Comparison of ENCODE assay signal across 17 cellular contexts in the genomic region with DNA sequence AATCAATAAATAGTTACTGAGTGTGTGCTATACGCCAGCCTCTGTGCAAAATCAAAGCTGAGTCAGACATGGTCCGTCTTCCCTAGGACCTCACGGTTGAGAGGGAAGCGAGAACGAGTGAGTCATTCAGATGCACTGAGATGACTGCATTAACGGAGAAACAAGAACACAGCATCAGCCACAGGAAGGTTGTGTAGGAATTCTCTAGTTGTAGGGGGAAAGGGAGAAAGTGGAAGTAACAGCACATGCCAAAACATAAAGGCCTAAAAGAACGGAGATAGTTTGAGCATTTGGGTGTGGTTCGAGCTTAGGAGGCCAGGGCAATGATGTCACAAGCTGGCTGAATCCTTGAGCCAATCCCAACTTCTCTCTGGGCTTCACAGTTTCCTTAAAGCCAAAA.
DNase-seq lines count a peak whose midpoint lies in the region; ATAC-seq, FAIRE-seq and TF ChIP-seq lines count a peak whose summit lies in the region.
"Had no signal": no experiment of that assay in that cellular context is flagged by ENCODE, and none has a peak within 500 bp of the region (broad histone marks: within the 10 kb centered on the region; RNA-seq: fewer than 3 reads in every experiment).

No MANE protein-coding gene starts in this region.

- no peaks in the 10 kb centered on the region for H3K79me1 ChIP-seq in mesendoderm (ENCODE audit: low read length)

- H2AK5ac ChIP-seq in mesendoderm (ENCODE audit: low read length), result no peak overlapping the region

- no peak overlapping the region for H2BK5ac ChIP-seq in mesendoderm (ENCODE audit: low read length)

- TF ChIP-seq RAD21 in GM12878 (IDR thresholded peaks at IDR 0.05; ENCODE audit: insufficient read depth, low read depth, low read length), result no peak

- SMC1A ChIA-PET in GM12878 (lab: Charles Lee; ENCODE audit: uncharacterized antibody, unreplicated experiment), result no interaction called here

- TF ChIP-seq CTCF in GM12878 (IDR thresholded peaks at IDR 0.05 in 2 of 3, conservative IDR thresholded peaks at IDR 0.05 in 1 of 3; ENCODE audit: control insufficient read depth in 2 of 3, extremely low read depth in 1 of 3, insufficient read depth in 1 of 3, low read depth in 3 of 3, low read length in 3 of 3), result no peak

- no peak overlapping the region for H3K27ac Mint-ChIP-seq in activated CD4-positive, alpha-beta T cell treated with anti-CD3 and anti-CD28 coated beads, Interleukin-2, amount 10 ng/mL, durations not matched to agents 7 days and 5 days
- H3K27ac Mint-ChIP-seq: activated T-helper 2 cell treated with anti-CD3 and anti-CD28 coated beads, Interferon-gamma antibody, Interleukin-2, Interleukin-4, amounts not matched to agents 10 μg/mL and 5 μg/mL and 100 μg/mL, durations not matched to agents 14 hours and 24 hours and 36 hours; stimulated activated naive CD8-positive, alpha-beta T cell treated with anti-CD3 and anti-CD28 coated beads, Interleukin-15, Interleukin-2, amounts not matched to agents 100 ng/mL and 50 ng/mL, for 24 hours; T-cell had no signal

- no peak overlapping the region for H2BK120ac ChIP-seq in mesendoderm (ENCODE audit: low read depth, low read length)

- H3K27ac ChIP-seq in GM12878 (ENCODE audit: control insufficient read depth, insufficient read depth), result no peak overlapping the region
- H3K27ac ChIP-seq in mesendoderm (ENCODE audit: low read depth, low read length), result no peak overlapping the region
- H3K27ac ChIP-seq: KMS-11 had no signal

- H3K4me3 Mint-ChIP-seq in activated CD4-positive, alpha-beta T cell treated with anti-CD3 and anti-CD28 coated beads, Interleukin-2, amount 10 ng/mL, durations not matched to agents 7 days and 5 days, result no peak overlapping the region
- H3K4me3 Mint-ChIP-seq: stimulated activated naive CD8-positive, alpha-beta T cell treated with anti-CD3 and anti-CD28 coated beads, Interleukin-15, Interleukin-2, amounts not matched to agents 100 ng/mL and 50 ng/mL, for 24 hours; T-cell had no signal

- no peaks in the 10 kb centered on the region for H3K9me3 Mint-ChIP-seq in activated CD4-positive, alpha-beta T cell treated with anti-CD3 and anti-CD28 coated beads, Interleukin-2, amount 10 ng/mL, durations not matched to agents 7 days and 5 days
- H3K9me3 Mint-ChIP-seq: activated T-helper 2 cell treated with anti-CD3 and anti-CD28 coated beads, Interferon-gamma antibody, Interleukin-2, Interleukin-4, amounts not matched to agents 10 μg/mL and 5 μg/mL and 100 μg/mL, durations not matched to agents 14 hours and 24 hours and 36 hours had no signal

- TF ChIP-seq EP300 in GM12878 (IDR thresholded peaks at IDR 0.05; ENCODE audit: borderline replicate concordance in 1 of 2, control insufficient read depth in 1 of 2, low read depth in 2 of 2, low read length in 2 of 2), result no peak

- POLR2A ChIA-PET in GM12878 (lab: Charles Lee), result no interaction called here
- POLR2A ChIA-PET in activated CD4-positive, alpha-beta T cell treated with anti-CD3 and anti-CD28 coated beads, Interleukin-2, amount 10 ng/mL, durations not matched to agents 7 days and 5 days (lab: Charles Lee), result no interaction called here

- no peaks in the 10 kb centered on the region for H4K20me1 ChIP-seq in GM12878 (ENCODE audit: control insufficient read depth, insufficient read depth)

- no peak overlapping the region for H3K56ac ChIP-seq in mesendoderm (ENCODE audit: low read length)

- H3K9me3 ChIP-seq in GM12878 (replicated peaks; ENCODE audit: control insufficient read depth, insufficient read depth, low read length), result no peaks in the 10 kb centered on the region

- H3K79me2 ChIP-seq in GM12878 (ENCODE audit: control insufficient read depth, insufficient read depth, low read length) (no peaks in the 10 kb centered on the region), mesendoderm (ENCODE audit: control insufficient read depth, insufficient read depth, low read length) (no peaks in the 10 kb centered on the region)

- no peak overlapping the region for H4K8ac ChIP-seq in mesendoderm (ENCODE audit: low read depth, low read length)

- no peak overlapping the region for H3K9ac ChIP-seq in GM12878 (ENCODE audit: control insufficient read depth, insufficient read depth, low read length)
- no peak overlapping the region for H3K9ac ChIP-seq in mesendoderm (ENCODE audit: low read length)
- H3K9ac ChIP-seq: KMS-11 had no signal

- intact Hi-C loops in GM12878 (cut with micrococcal nuclease; ENCODE audit: unreplicated experiment), result no loop called here

- H3K36me3 ChIP-seq in GM12878 (ENCODE audit: control insufficient read depth in 2 of 2, insufficient read depth in 2 of 2, low read length in 1 of 2), result no peaks in the 10 kb centered on the region
- H3K36me3 ChIP-seq in mesendoderm (ENCODE audit: control insufficient read depth, insufficient read depth, low read length), result no peaks in the 10 kb centered on the region

- H3K36me3 Mint-ChIP-seq in activated CD4-positive, alpha-beta T cell treated with anti-CD3 and anti-CD28 coated beads, Interleukin-2, amount 10 ng/mL, durations not matched to agents 7 days and 5 days (ENCODE audit: low read depth), result no peaks in the 10 kb centered on the region
- H3K36me3 Mint-ChIP-seq: T-cell had no signal

- CTCF ChIA-PET in GM12878 (lab: Yijun Ruan, JAX), result no interaction called here
- CTCF ChIA-PET in activated CD4-positive, alpha-beta T cell treated with anti-CD3 and anti-CD28 coated beads, Interleukin-2, amount 10 ng/mL, durations not matched to agents 7 days and 5 days (lab: Charles Lee), result no interaction called here

- H2BK15ac ChIP-seq in mesendoderm (replicated peaks; ENCODE audit: low read depth), result no peak overlapping the region

- H3K4me2 ChIP-seq in GM12878 (ENCODE audit: control insufficient read depth, insufficient read depth) (no peak overlapping the region), mesendoderm (ENCODE audit: low read length) (no peak overlapping the region)
- H3K4me2 ChIP-seq: KMS-11 had no signal

- no peaks in the 10 kb centered on the region for H3K4me1 ChIP-seq in GM12878 (ENCODE audit: control insufficient read depth, insufficient read depth, low read length)
- H3K4me1 ChIP-seq in mesendoderm (ENCODE audit: control insufficient read depth, low read depth, low read length), result no peaks in the 10 kb centered on the region

- no peak for FAIRE-seq in GM12878 (lab: Jason Lieb, UNC)
- FAIRE-seq: endometrium, G401.6 had no signal

- H3K4me1 Mint-ChIP-seq in activated CD4-positive, alpha-beta T cell treated with anti-CD3 and anti-CD28 coated beads, Interleukin-2, amount 10 ng/mL, durations not matched to agents 7 days and 5 days, result no peaks in the 10 kb centered on the region
- H3K4me1 Mint-ChIP-seq: T-cell had no signal

- no peak overlapping the region for H4K5ac ChIP-seq in mesendoderm (ENCODE audit: low read length)

- no peaks in the 10 kb centered on the region for H3K27me3 Mint-ChIP-seq in activated CD4-positive, alpha-beta T cell treated with anti-CD3 and anti-CD28 coated beads, Interleukin-2, amount 10 ng/mL, durations not matched to agents 7 days and 5 days
- H3K27me3 Mint-ChIP-seq: stimulated activated naive CD8-positive, alpha-beta T cell treated with anti-CD3 and anti-CD28 coated beads, Interleukin-15, Interleukin-2, amounts not matched to agents 100 ng/mL and 50 ng/mL, for 24 hours; T-cell had no signal

- 2% methylated on average over 8 of the region's 8 CpGs for WGBS in GM12878 (ENCODE audit: insufficient coverage, insufficient replicate concordance, low lambda C conversion rate, missing lambda C conversion rate)
- no CpG with 5 or more reads among the region's 8 CpGs for WGBS in mesendoderm (ENCODE audit: extremely low coverage, insufficient coverage, low lambda C conversion rate)

- no TSS peak for BruUV-seq in GM12878 (replicated peaks; lab: Mats Ljungman, UMichigan)

- ATAC-seq in GM12878, result no peak
- ATAC-seq: T-cell had no signal

- RAD21 ChIA-PET in GM12878 (lab: Charles Lee; ENCODE audit: unreplicated experiment), result no interaction called here

- no peak overlapping the region for H3K23ac ChIP-seq in mesendoderm (ENCODE audit: low read length)

- peak; percentile 59 for DNase-seq in Ammon's horn (ENCODE audit: low spot score)
- peak; percentile 19 for DNase-seq in HK-2 (ENCODE audit: unreplicated experiment)
- no peak for DNase-seq in GM12878 (ENCODE audit: low read depth, low spot score)
- peak; percentile 16 for DNase-seq in mesendoderm
- DNase-seq in NAMALWA (ENCODE audit: low spot score), result no peak
- DNase-seq in activated CD4-positive, alpha-beta T cell treated with anti-CD3 and anti-CD28 coated beads, Interleukin-2, amount 10 ng/mL, durations not matched to agents 7 days and 5 days, result no peak
- DNase-seq in RPMI8226, result no peak
- no peak for DNase-seq in NCI-H146 (lab: John Stamatoyannopoulos, UW)
- DNase-seq: C1 segment of cervical spinal cord; midbrain; stimulated activated CD4-positive, alpha-beta T cell treated with anti-CD3 and anti-CD28 coated beads, Interleukin-4, amount 100 ng/mL, for 4 hours; T-cell had no signal

- H3K18ac ChIP-seq in mesendoderm (ENCODE audit: low read length), result no peak overlapping the region

- H3K27me3 ChIP-seq in GM12878 (replicated peaks in 1 of 2; ENCODE audit: control insufficient read depth in 2 of 2, insufficient read depth in 2 of 2, low read length in 1 of 2) (no peaks in the 10 kb centered on the region), mesendoderm (ENCODE audit: insufficient read depth, low read length, poor library complexity) (no peaks in the 10 kb centered on the region)

- H2AFZ ChIP-seq in GM12878 (ENCODE audit: control insufficient read depth, low read depth, low read length), result no peak overlapping the region

- in situ Hi-C loops in GM12878 (cut with MboI), result no loop called here

- no peak overlapping the region for H3K4ac ChIP-seq in mesendoderm (ENCODE audit: low read depth, low read length)

- TF ChIP-seq POLR2A in GM12878 (IDR thresholded peaks at IDR 0.05; ENCODE audit: low read depth, low read length), result no peak

- H3K4me3 ChIP-seq in GM12878, result no peak overlapping the region
- H3K4me3 ChIP-seq in mesendoderm (ENCODE audit: low read length), result no peak overlapping the region

TF ChIP-seq in GM12878, 131 proteins besides CTCF, POLR2A, EP300 and RAD21:
- no peak for TF ChIP-seq KAT2A (conservative IDR thresholded peaks at IDR 0.05; ENCODE audit: control insufficient read depth, low read depth, low read length)
- no peak for TF ChIP-seq MEF2B (IDR thresholded peaks at IDR 0.05; ENCODE audit: partially characterized antibody, poor library complexity, severe bottlenecking)
- TF ChIP-seq JUNB (IDR thresholded peaks at IDR 0.05), result peak; percentile 37; the same call in 1 of the 2 replicates
- 0 out of 4 replicates have a peak, but pooled peaks of 1 of the 2 experiments have one; percentile 13 for TF ChIP-seq IKZF2 (IDR thresholded peaks at IDR 0.05)
- no peak for TF ChIP-seq ZNF24 (IDR thresholded peaks at IDR 0.05)

Comparison
In these comparisons a context has a peak if more than half of its experiments do, and no peak if none do; other contexts are left out.
1. DNase-seq: peak in Ammon's horn (single experiment), HK-2 (single experiment) and mesendoderm (single experiment); none in GM12878 (single experiment), NAMALWA (single experiment), activated CD4-positive, alpha-beta T cell treated with anti-CD3 and anti-CD28 coated beads, Interleukin-2, amount 10 ng/mL, durations not matched to agents 7 days and 5 days (single experiment), RPMI8226 (single experiment) and NCI-H146 (single experiment).